Comparison of ENCODE assay signal across 2 cellular contexts in genomic region chr16:84548508-84548907, GRCh38.
TF ChIP-seq lines count a peak whose summit lies in the region.

No MANE protein-coding gene starts in this region.

TF ChIP-seq in SK-N-SH treated with all-trans-retinoic acid at 6 μM for 48 hours, 23 proteins besides CTCF, POLR2A, EP300 and RAD21 (continued from another document):
- TF ChIP-seq, protein P1, sequence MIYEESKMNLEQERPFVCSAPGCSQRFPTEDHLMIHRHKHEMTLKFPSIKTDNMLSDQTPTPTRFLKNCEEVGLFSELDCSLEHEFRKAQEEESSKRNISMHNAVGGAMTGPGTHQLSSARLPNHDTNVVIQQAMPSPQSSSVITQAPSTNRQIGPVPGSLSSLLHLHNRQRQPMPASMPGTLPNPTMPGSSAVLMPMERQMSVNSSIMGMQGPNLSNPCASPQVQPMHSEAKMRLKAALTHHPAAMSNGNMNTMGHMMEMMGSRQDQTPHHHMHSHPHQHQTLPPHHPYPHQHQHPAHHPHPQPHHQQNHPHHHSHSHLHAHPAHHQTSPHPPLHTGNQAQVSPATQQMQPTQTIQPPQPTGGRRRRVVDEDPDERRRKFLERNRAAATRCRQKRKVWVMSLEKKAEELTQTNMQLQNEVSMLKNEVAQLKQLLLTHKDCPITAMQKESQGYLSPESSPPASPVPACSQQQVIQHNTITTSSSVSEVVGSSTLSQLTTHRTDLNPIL (CRISPR knock-in tag; IDR thresholded peaks at IDR 0.05; ENCODE audit: low read depth): no peak
- TF ChIP-seq OSR1 (CRISPR knock-in tag; IDR thresholded peaks at IDR 0.05) (no peak), SNAI2 (CRISPR knock-in tag; IDR thresholded peaks at IDR 0.05) (no peak)

TF ChIP-seq in SK-N-SH, 30 proteins besides CTCF, POLR2A, EP300 and RAD21 (continued from another document):
- no peak for TF ChIP-seq REST (IDR thresholded peaks at IDR 0.05; ENCODE audit: low read depth, low read length)
- no peak for TF ChIP-seq USF1 (IDR thresholded peaks at IDR 0.05; ENCODE audit: borderline replicate concordance, low read depth)
- TF ChIP-seq NRF1 (IDR thresholded peaks at IDR 0.05; ENCODE audit: low read depth, low read length): no peak
- no peak for TF ChIP-seq YY1 (IDR thresholded peaks at IDR 0.05; ENCODE audit: low read depth)
- TF ChIP-seq RFX5 (IDR thresholded peaks at IDR 0.05; ENCODE audit: low read length): no peak
- no peak for TF ChIP-seq TEAD4 (IDR thresholded peaks at IDR 0.05; ENCODE audit: borderline replicate concordance, insufficient read depth)
- TF ChIP-seq SIN3A (IDR thresholded peaks at IDR 0.05; ENCODE audit: borderline replicate concordance, low read depth, low read length): no peak
- TF ChIP-seq PBX3 (IDR thresholded peaks at IDR 0.05): no peak
- TF ChIP-seq RXRA (IDR thresholded peaks at IDR 0.05; ENCODE audit: borderline replicate concordance, low read depth): no peak
- TF ChIP-seq EZH2phosphoT487 (IDR thresholded peaks at IDR 0.05; ENCODE audit: borderline replicate concordance, low read depth): no peak
- TF ChIP-seq TCF12 (IDR thresholded peaks at IDR 0.05): no peak
- no peak for TF ChIP-seq IRF3 (IDR thresholded peaks at IDR 0.05; ENCODE audit: low read depth, low read length)
- no peak for TF ChIP-seq CHD2 (IDR thresholded peaks at IDR 0.05; ENCODE audit: low read length, partially characterized antibody)
- TF ChIP-seq MEF2A (IDR thresholded peaks at IDR 0.05; ENCODE audit: borderline replicate concordance, low read depth): no peak
TF ChIP-seq in SK-N-SH: peak in this region for 0.
